Comparison of ENCODE assay signal across 10 cellular contexts in genomic region chr11:86162257-86162656, GRCh38.
DNase-seq lines count a peak whose midpoint lies in the region; ATAC-seq and TF ChIP-seq lines count a peak whose summit lies in the region.
"Had no signal": no experiment of that assay in that cellular context is flagged by ENCODE, and none has a peak within 500 bp of the region (broad histone marks: within the 10 kb centered on the region; RNA-seq: fewer than 3 reads in every experiment).

No MANE protein-coding gene starts in this region.

- no peaks in the 10 kb centered on the region for H3K9me3 Mint-ChIP-seq in natural killer cell treated with Interleukin-12 subunit alpha and Interleukin-12 subunit beta and Interleukin-15 and Interleukin-18, amount 100 ng/mL, for 72 hours

- H3K9me3 ChIP-seq in BLaER1 treated with 17β-estradiol and CSF1 and Interleukin-3, amounts not matched to agents 10 nM and 100 nM (replicated peaks in 1 of 11): 0 out of 22 replicates have a peak, but pooled peaks cover 0 to 4% (median 0%) of the 10 kb centered on the region in 11 experiments
- no peaks in the 10 kb centered on the region for H3K9me3 ChIP-seq in OCI-LY7 (ENCODE audit: low read length)
- no peaks in the 10 kb centered on the region for H3K9me3 ChIP-seq in osteoblast (ENCODE audit: low read depth, low read length)

- no peak for ATAC-seq in natural killer cell treated with Interleukin-12 subunit alpha and Interleukin-12 subunit beta and Interleukin-15 and Interleukin-18, amount 100 ng/mL, for 72 hours
- no peak for ATAC-seq in HG03439 (IDR thresholded peaks at IDR 0.05; ENCODE audit: unreplicated experiment)

- no peaks in the 10 kb centered on the region for H3K36me3 ChIP-seq in BLaER1 treated with 17β-estradiol and CSF1 and Interleukin-3, amounts not matched to agents 10 nM and 100 nM
- H3K36me3 ChIP-seq in OCI-LY7 (ENCODE audit: insufficient read depth, low read length) (no peaks in the 10 kb centered on the region), osteoblast (ENCODE audit: insufficient read depth, low read length) (no peaks in the 10 kb centered on the region)

- BruUV-seq in OCI-LY7 (replicated peaks; lab: Mats Ljungman, UMichigan): no TSS peak

- H3K4me3 Mint-ChIP-seq in natural killer cell treated with Interleukin-12 subunit alpha and Interleukin-12 subunit beta and Interleukin-15 and Interleukin-18, amount 100 ng/mL, for 72 hours: no peak overlapping the region
- H3K4me3 Mint-ChIP-seq: IgD-negative memory B cell had no signal

- DNase-seq in OCI-LY7 (ENCODE audit: low spot score): no peak
- DNase-seq in erythroblast (lab: John Stamatoyannopoulos, UW): peak; percentile 57 to 73
- DNase-seq in osteoblast (ENCODE audit: insufficient read length, low spot score, missing footprints): peak; percentile 58
- DNase-seq in natural killer cell treated with Interleukin-12 subunit alpha and Interleukin-12 subunit beta and Interleukin-15 and Interleukin-18, amount 100 ng/mL, for 72 hours (ENCODE audit: low spot score): no peak
- no peak for DNase-seq in stimulated activated CD4-positive, alpha-beta T cell treated with anti-CD3 and anti-CD28 coated beads, Interleukin-4, amount 100 ng/mL, for 24 hours
- no peak for DNase-seq in DMS79 (lab: John Stamatoyannopoulos, UW)
- DNase-seq: GF-D8 had no signal

- TF ChIP-seq CTCF in OCI-LY7 (conservative IDR thresholded peaks at IDR 0.05; ENCODE audit: low read length) (no peak), osteoblast (IDR thresholded peaks at IDR 0.05; ENCODE audit: extremely low read depth, low read depth, low read length) (no peak)

- CTCF ChIA-PET in OCI-LY7 (lab: Charles Lee; ENCODE audit: unreplicated experiment): interaction anchor here (0.9 kb wide), 1 partner anchor 147 kb away, joined by 3 read pairs; no protein-coding TSS in a partner anchor

- H3K4me1 Mint-ChIP-seq in natural killer cell treated with Interleukin-12 subunit alpha and Interleukin-12 subunit beta and Interleukin-15 and Interleukin-18, amount 100 ng/mL, for 72 hours (ENCODE audit: low read depth in 2 of 2): peaks cover 20 to 24% of the 10 kb centered on the region in 2 donors

- H3K9ac ChIP-seq in BLaER1 treated with 17β-estradiol and CSF1 and Interleukin-3, amounts not matched to agents 10 nM and 100 nM: peak overlapping the region in 4 of 11 experiments; percentile 15 to 60 (median 45); a peak in 7 of 22 replicates

- no peaks in the 10 kb centered on the region for H3K36me3 Mint-ChIP-seq in natural killer cell treated with Interleukin-12 subunit alpha and Interleukin-12 subunit beta and Interleukin-15 and Interleukin-18, amount 100 ng/mL, for 72 hours

- POLR2A ChIA-PET in OCI-LY7 (lab: Charles Lee): interaction anchor here (0.6 to 1.3 kb wide), 6 partner anchors 10 to 990 kb away, joined by 3 read pairs; no protein-coding TSS in a partner anchor

- no peaks in the 10 kb centered on the region for H4K20me1 ChIP-seq in BLaER1 treated with 17β-estradiol and CSF1 and Interleukin-3, amounts not matched to agents 10 nM and 100 nM
- H4K20me1 ChIP-seq in OCI-LY7 (ENCODE audit: insufficient read depth, low read length) (no peaks in the 10 kb centered on the region), osteoblast (ENCODE audit: insufficient read depth, low read length) (no peaks in the 10 kb centered on the region)

- no peaks in the 10 kb centered on the region for H3K9me2 ChIP-seq in OCI-LY7 (ENCODE audit: insufficient read depth, low read length)

- peak overlapping the region in 8 of 11 experiments; percentile 0 to 84 (median 72); a peak in 14 of 22 replicates for H3K4me2 ChIP-seq in BLaER1 treated with 17β-estradiol and CSF1 and Interleukin-3, amounts not matched to agents 10 nM and 100 nM
- H3K4me2 ChIP-seq in OCI-LY7 (ENCODE audit: low read length) (no peak overlapping the region), osteoblast (ENCODE audit: insufficient read depth, low read length) (no peak overlapping the region)

- H3K27me3 ChIP-seq in BLaER1 treated with 17β-estradiol and CSF1 and Interleukin-3, amounts not matched to agents 10 nM and 100 nM: no peaks in the 10 kb centered on the region
- no peaks in the 10 kb centered on the region for H3K27me3 ChIP-seq in osteoblast (ENCODE audit: insufficient read depth, low read length)

- no peaks in the 10 kb centered on the region for H3K79me2 ChIP-seq in OCI-LY7 (ENCODE audit: insufficient read depth, low read depth, low read length)
- H3K79me2 ChIP-seq in osteoblast (ENCODE audit: insufficient read depth, low read length): no peaks in the 10 kb centered on the region

- peak overlapping the region in 1 of 2 donors; percentile 24 for H3K27ac Mint-ChIP-seq in natural killer cell treated with Interleukin-12 subunit alpha and Interleukin-12 subunit beta and Interleukin-15 and Interleukin-18, amount 100 ng/mL, for 72 hours
- H3K27ac Mint-ChIP-seq: IgD-negative memory B cell had no signal

- H2AFZ ChIP-seq in OCI-LY7 (ENCODE audit: low read length) (0 out of 2 replicates have a peak overlapping the region, but pooled peaks have one; percentile 3), osteoblast (ENCODE audit: low read length) (peak overlapping the region; percentile 55)

- TF ChIP-seq POLR2A in erythroblast (IDR thresholded peaks at IDR 0.05; ENCODE audit: low read length): no peak

- H3K4me1 ChIP-seq in BLaER1 treated with 17β-estradiol and CSF1 and Interleukin-3, amounts not matched to agents 10 nM and 100 nM: peaks cover 10 to 80% (median 41%) of the 10 kb centered on the region in 10 experiments
- H3K4me1 ChIP-seq in OCI-LY7 (ENCODE audit: insufficient read depth, low read length, poor library complexity, severe bottlenecking): peaks cover 9% of the 10 kb centered on the region
- peaks cover 20% of the 10 kb centered on the region for H3K4me1 ChIP-seq in osteoblast (ENCODE audit: insufficient read depth, low read length)

- no peak overlapping the region for H3K4me3 ChIP-seq in BLaER1 treated with 17β-estradiol and CSF1 and Interleukin-3, amounts not matched to agents 10 nM and 100 nM
- H3K4me3 ChIP-seq in OCI-LY7 (ENCODE audit: low read depth, low read length, poor library complexity, severe bottlenecking) (no peak overlapping the region), osteoblast (ENCODE audit: insufficient read depth, low read length) (no peak overlapping the region)

- intact Hi-C loops in OCI-LY7 (cut with micrococcal nuclease; ENCODE audit: unreplicated experiment): no loop called here

- no peaks in the 10 kb centered on the region for H3K27me3 Mint-ChIP-seq in natural killer cell treated with Interleukin-12 subunit alpha and Interleukin-12 subunit beta and Interleukin-15 and Interleukin-18, amount 100 ng/mL, for 72 hours
- H3K27me3 Mint-ChIP-seq: IgD-negative memory B cell had no signal

- H3K27ac ChIP-seq in BLaER1 treated with 17β-estradiol and CSF1 and Interleukin-3, amounts not matched to agents 10 nM and 100 nM: peak overlapping the region in 8 of 11 experiments; percentile 1 to 81 (median 72); a peak in 13 of 22 replicates
- H3K27ac ChIP-seq in OCI-LY7 (ENCODE audit: low read depth, low read length, poor library complexity, severe bottlenecking) (no peak overlapping the region), osteoblast (ENCODE audit: low read depth, low read length) (peak overlapping the region; percentile 61)

Comparison
In these comparisons a context has a peak if more than half of its experiments do, and no peak if none do; other contexts are left out.
1. H3K4me2 ChIP-seq: peak in BLaER1 treated with 17β-estradiol and CSF1 and Interleukin-3, amounts not matched to agents 10 nM and 100 nM (8 of 11); none in OCI-LY7 (single experiment) and osteoblast (single experiment).
2. DNase-seq: peak in erythroblast (2 of 2) and osteoblast (single experiment); none in OCI-LY7 (single experiment), natural killer cell treated with Interleukin-12 subunit alpha and Interleukin-12 subunit beta and Interleukin-15 and Interleukin-18, amount 100 ng/mL, for 72 hours (single experiment), stimulated activated CD4-positive, alpha-beta T cell treated with anti-CD3 and anti-CD28 coated beads, Interleukin-4, amount 100 ng/mL, for 24 hours (single experiment) and DMS79 (single experiment).